14 cellular contexts compared by ENCODE assay signal in the genomic region with DNA sequence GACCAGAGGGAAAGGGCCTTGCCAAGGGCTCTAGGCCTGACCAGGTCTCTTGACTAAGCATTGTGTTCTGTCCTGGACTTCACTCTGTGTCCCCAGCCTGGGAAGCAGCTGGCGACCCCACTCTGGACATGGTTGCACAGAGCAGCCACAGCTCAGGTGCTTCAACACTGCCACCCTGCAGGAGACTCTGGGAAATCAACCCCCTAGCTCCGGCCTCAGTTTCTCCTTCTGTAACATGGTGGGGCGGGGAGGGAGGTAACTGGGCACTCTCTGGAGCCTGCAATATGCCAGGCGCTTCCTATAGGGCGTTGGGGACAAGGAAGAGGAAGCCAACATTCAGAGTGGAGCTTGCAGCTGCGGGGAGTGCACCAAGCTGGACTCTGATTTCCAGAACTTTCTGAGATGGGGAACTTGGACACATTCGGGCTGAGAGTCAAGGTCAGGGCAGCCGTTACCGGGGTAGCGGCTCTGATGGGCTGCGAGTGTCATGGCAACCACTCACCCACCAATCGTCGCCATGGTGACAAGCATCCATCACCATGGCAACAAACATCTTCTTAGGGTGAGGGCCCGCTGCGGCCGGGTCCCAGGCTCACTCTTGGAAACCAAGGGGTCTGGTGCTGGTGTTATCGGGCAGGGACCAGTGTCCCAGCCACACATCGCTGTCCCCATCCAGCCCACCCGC.
"Had no signal": no experiment of that assay in that cellular context is flagged by ENCODE, and none has a peak within 500 bp of the region (broad histone marks: within the 10 kb centered on the region; RNA-seq: fewer than 3 reads in every experiment).

No MANE protein-coding gene starts in this region.

- H3K27ac ChIP-seq: adrenal gland, coronary artery, heart right ventricle, parathyroid adenoma, stomach had no signal

- DNase-seq: activated B cell treated with CpG ODN at 0.5 μM for 24 hours; activated CD4-positive, alpha-beta T cell treated with anti-CD3 and anti-CD28 coated beads, Interleukin-2, amount 10 ng/mL, durations not matched to agents 7 days and 5 days; activated naive CD4-positive, alpha-beta T cell treated with anti-CD3 and anti-CD28 coated beads, Interleukin-2, amount 10 ng/mL, durations not matched to agents 7 days and 5 days; activated T-cell treated with anti-CD3 and anti-CD28 coated beads for 4 hours; adrenal gland; effector memory CD4-positive, alpha-beta T cell; heart right ventricle; left ventricle myocardium superior; mesenchymal stem cell; nephron progenitor cell; stimulated activated CD4-positive, alpha-beta T cell treated with anti-CD3 and anti-CD28 coated beads, Interleukin-4, amount 100 ng/mL, for 1 hour; stomach had no signal

- H3K36me3 ChIP-seq: adrenal gland, heart right ventricle, stomach had no signal

- H3K4me1 ChIP-seq: parathyroid adenoma had no signal

- H3K4me3 ChIP-seq: adrenal gland, coronary artery, heart right ventricle, stomach had no signal

- H3K27me3 ChIP-seq: adrenal gland had no signal

- H3K9me3 ChIP-seq: adrenal gland, heart right ventricle had no signal
